ENCODE assay signal across 8 cellular contexts in genomic region chr14:49598479-49599301, GRCh38. TPM values are rescaled to one million over a fixed set of nuclear protein-coding genes. Genes with fewer than 3 reads are reported as not detected.
DNase-seq lines count a peak whose midpoint lies in the region; ATAC-seq lines count a peak whose summit lies in the region.

TSS of gene LRR1 (plus strand) at chr14:49598940. CDS start at chr14:49599021, 81 bp downstream.

- DNase-seq in AG08396 (ENCODE audit: low spot score) (peak; percentile 82), NCI-H345 (lab: John Stamatoyannopoulos, UW) (peak; percentile 78), cerebellum (ENCODE audit: low spot score) (peak; percentile 74), kidney glomerular epithelial cell (lab: John Stamatoyannopoulos, UW) (peak; percentile 85)
- peak; percentile 74 for DNase-seq in activated CD4-positive, alpha-beta T cell treated with anti-CD3 and anti-CD28 coated beads for 1 hour
- DNase-seq in stimulated activated CD4-positive, alpha-beta T cell treated with anti-CD3 and anti-CD28 coated beads, Interleukin-15, amount 100 ng/mL, for 48 hours (ENCODE audit: low read depth in 2 of 2): peak; percentile 67 to 75

- ATAC-seq in GM19023 (IDR thresholded peaks at IDR 0.05; ENCODE audit: unreplicated experiment) (peak; percentile 62), HG03280 (IDR thresholded peaks at IDR 0.05; ENCODE audit: unreplicated experiment) (peak; percentile 54)

RNA-seq across cellular contexts. Expression of gene LRR1, which starts in this region (rescaled TPM):
- total RNA-seq in cerebellum: 11.7 TPM

Comparison
In these comparisons a context has a peak if more than half of its experiments do, and no peak if none do; other contexts are left out.
1. Peak in every context shown above with its lines: DNase-seq and ATAC-seq.